1 cellular context compared by ENCODE assay signal in genomic region chr4:105145913-105146285, GRCh38.
TF ChIP-seq lines count a peak whose summit lies in the region.

No MANE protein-coding gene starts in this region.

TF ChIP-seq in HEK293, 187 proteins besides CTCF, POLR2A, EP300 and RAD21 (continued from another document):
- TF ChIP-seq HIC1 (tag by site-specific recombination; IDR thresholded peaks at IDR 0.05) (peak; percentile 39; the same call in 1 of the 2 replicates), ZNF600 (tag by site-specific recombination; IDR thresholded peaks at IDR 0.05) (no peak)
